Comparison of ENCODE assay signal across 1 cellular context in the genomic region with DNA sequence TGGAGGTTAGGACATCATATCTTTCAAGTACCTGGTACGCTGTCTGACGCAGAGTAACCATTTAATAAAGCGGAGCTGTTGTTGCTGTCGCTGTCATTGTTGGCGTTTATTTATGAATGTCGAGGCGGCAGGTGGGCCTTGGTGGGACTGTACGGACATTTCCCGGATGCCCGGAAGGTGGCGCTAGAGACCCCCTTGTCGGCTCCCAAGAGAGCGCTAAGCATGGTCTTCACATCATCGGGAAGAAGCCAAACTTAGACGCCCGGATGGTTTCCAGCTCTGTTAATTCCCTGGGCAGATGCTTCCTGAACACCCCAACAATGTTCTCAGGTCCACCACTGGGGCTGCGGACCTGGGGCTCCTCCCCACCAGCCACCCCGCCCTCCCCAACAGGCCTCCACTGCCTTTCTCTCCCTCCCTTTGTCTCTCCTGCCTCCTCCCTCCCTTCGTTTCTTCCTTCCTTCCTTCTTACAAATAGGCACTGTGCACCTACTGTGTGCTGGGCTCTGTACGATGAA.
TF ChIP-seq lines count a peak whose summit lies in the region.

No MANE protein-coding gene starts in this region.

TF ChIP-seq in GM23338, 12 proteins besides CTCF, POLR2A, EP300 and RAD21 (continued from another document):
- TF ChIP-seq REST (IDR thresholded peaks at IDR 0.05; ENCODE audit: unreplicated experiment) = no peak
- TF ChIP-seq ETS1 (IDR thresholded peaks at IDR 0.05) = no peak
- no peak for TF ChIP-seq NANOG (IDR thresholded peaks at IDR 0.05; ENCODE audit: borderline replicate concordance)
- no peak for TF ChIP-seq STAT1 (IDR thresholded peaks at IDR 0.05; ENCODE audit: unreplicated experiment)
- no peak for TF ChIP-seq ZNF114 (CRISPR knock-in tag; IDR thresholded peaks at IDR 0.05)
- no peak for TF ChIP-seq EZH2 (IDR thresholded peaks at IDR 0.05; ENCODE audit: low read depth, unreplicated experiment)
